2 cellular contexts compared by ENCODE assay signal in the genomic region with DNA sequence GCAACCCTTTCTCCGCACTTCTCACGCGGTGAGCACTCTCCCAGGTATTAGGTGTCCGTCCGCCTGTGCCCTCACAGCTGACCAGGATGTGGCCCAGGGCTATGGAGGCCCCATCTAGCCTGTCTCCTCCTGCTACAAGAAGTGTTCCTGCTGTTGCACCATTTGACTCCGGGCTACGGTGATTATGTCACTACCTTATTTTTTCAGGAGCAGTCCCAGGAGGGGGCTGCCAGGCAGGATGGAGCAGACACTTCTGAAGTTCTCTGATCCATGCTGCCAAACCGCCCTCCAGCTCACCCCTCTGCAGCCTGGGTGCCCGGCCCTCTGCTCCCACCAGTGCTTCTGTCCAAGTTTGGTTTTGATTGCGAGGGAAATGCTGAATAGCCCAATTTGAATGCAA.
TF ChIP-seq lines count a peak whose summit lies in the region.

No MANE protein-coding gene starts in this region.

TF ChIP-seq in SK-N-SH, 30 proteins besides CTCF, POLR2A, EP300 and RAD21 (continued from another document):
- TF ChIP-seq POLR2AphosphoS5 (IDR thresholded peaks at IDR 0.05; ENCODE audit: low read depth, low read length) (no peak), GABPA (IDR thresholded peaks at IDR 0.05; ENCODE audit: low read depth) (no peak), FOXM1 (IDR thresholded peaks at IDR 0.05; ENCODE audit: low read depth) (no peak), JUND (IDR thresholded peaks at IDR 0.05) (no peak), YY1 (IDR thresholded peaks at IDR 0.05; ENCODE audit: low read depth) (no peak), CHD2 (IDR thresholded peaks at IDR 0.05; ENCODE audit: low read length, partially characterized antibody) (no peak), ELF1 (IDR thresholded peaks at IDR 0.05) (no peak), TCF12 (IDR thresholded peaks at IDR 0.05) (no peak), RFX5 (IDR thresholded peaks at IDR 0.05; ENCODE audit: low read length) (no peak), TAF1 (IDR thresholded peaks at IDR 0.05; ENCODE audit: borderline replicate concordance, low read depth, low read length) (no peak), FOXJ3 (CRISPR knock-in tag; IDR thresholded peaks at IDR 0.05) (no peak)
- TF ChIP-seq, protein P1, sequence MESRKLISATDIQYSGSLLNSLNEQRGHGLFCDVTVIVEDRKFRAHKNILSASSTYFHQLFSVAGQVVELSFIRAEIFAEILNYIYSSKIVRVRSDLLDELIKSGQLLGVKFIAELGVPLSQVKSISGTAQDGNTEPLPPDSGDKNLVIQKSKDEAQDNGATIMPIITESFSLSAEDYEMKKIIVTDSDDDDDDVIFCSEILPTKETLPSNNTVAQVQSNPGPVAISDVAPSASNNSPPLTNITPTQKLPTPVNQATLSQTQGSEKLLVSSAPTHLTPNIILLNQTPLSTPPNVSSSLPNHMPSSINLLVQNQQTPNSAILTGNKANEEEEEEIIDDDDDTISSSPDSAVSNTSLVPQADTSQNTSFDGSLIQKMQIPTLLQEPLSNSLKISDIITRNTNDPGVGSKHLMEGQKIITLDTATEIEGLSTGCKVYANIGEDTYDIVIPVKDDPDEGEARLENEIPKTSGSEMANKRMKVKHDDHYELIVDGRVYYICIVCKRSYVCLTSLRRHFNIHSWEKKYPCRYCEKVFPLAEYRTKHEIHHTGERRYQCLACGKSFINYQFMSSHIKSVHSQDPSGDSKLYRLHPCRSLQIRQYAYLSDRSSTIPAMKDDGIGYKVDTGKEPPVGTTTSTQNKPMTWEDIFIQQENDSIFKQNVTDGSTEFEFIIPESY (IDR thresholded peaks at IDR 0.05; ENCODE audit: borderline replicate concordance, low read depth), result no peak
- TF ChIP-seq, protein P2, sequence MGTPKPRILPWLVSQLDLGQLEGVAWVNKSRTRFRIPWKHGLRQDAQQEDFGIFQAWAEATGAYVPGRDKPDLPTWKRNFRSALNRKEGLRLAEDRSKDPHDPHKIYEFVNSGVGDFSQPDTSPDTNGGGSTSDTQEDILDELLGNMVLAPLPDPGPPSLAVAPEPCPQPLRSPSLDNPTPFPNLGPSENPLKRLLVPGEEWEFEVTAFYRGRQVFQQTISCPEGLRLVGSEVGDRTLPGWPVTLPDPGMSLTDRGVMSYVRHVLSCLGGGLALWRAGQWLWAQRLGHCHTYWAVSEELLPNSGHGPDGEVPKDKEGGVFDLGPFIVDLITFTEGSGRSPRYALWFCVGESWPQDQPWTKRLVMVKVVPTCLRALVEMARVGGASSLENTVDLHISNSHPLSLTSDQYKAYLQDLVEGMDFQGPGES (IDR thresholded peaks at IDR 0.05; ENCODE audit: low read depth, low read length), result no peak
- TF ChIP-seq, protein P3, sequence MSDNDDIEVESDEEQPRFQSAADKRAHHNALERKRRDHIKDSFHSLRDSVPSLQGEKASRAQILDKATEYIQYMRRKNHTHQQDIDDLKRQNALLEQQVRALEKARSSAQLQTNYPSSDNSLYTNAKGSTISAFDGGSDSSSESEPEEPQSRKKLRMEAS (IDR thresholded peaks at IDR 0.05; ENCODE audit: low read depth), result no peak
- TF ChIP-seq, protein P4, sequence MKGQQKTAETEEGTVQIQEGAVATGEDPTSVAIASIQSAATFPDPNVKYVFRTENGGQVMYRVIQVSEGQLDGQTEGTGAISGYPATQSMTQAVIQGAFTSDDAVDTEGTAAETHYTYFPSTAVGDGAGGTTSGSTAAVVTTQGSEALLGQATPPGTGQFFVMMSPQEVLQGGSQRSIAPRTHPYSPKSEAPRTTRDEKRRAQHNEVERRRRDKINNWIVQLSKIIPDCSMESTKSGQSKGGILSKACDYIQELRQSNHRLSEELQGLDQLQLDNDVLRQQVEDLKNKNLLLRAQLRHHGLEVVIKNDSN (IDR thresholded peaks at IDR 0.05; ENCODE audit: borderline replicate concordance, low read depth), result no peak
- TF ChIP-seq, protein P5, sequence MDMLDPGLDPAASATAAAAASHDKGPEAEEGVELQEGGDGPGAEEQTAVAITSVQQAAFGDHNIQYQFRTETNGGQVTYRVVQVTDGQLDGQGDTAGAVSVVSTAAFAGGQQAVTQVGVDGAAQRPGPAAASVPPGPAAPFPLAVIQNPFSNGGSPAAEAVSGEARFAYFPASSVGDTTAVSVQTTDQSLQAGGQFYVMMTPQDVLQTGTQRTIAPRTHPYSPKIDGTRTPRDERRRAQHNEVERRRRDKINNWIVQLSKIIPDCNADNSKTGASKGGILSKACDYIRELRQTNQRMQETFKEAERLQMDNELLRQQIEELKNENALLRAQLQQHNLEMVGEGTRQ (IDR thresholded peaks at IDR 0.05; ENCODE audit: borderline replicate concordance, low read depth, low read length), result no peak
TF ChIP-seq in SK-N-SH: peak in this region for 0.

TF ChIP-seq in SK-N-SH treated with all-trans-retinoic acid at 6 μM for 48 hours, 23 proteins besides CTCF, POLR2A, EP300 and RAD21 (continued from another document):
- TF ChIP-seq, protein P6, sequence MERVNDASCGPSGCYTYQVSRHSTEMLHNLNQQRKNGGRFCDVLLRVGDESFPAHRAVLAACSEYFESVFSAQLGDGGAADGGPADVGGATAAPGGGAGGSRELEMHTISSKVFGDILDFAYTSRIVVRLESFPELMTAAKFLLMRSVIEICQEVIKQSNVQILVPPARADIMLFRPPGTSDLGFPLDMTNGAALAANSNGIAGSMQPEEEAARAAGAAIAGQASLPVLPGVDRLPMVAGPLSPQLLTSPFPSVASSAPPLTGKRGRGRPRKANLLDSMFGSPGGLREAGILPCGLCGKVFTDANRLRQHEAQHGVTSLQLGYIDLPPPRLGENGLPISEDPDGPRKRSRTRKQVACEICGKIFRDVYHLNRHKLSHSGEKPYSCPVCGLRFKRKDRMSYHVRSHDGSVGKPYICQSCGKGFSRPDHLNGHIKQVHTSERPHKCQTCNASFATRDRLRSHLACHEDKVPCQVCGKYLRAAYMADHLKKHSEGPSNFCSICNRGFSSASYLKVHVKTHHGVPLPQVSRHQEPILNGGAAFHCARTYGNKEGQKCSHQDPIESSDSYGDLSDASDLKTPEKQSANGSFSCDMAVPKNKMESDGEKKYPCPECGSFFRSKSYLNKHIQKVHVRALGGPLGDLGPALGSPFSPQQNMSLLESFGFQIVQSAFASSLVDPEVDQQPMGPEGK (CRISPR knock-in tag; IDR thresholded peaks at IDR 0.05; ENCODE audit: borderline replicate concordance), result no peak
